ENCODE assay signal across 8 cellular contexts in genomic region chr12:52307836-52308806, GRCh38. TPM values are rescaled to one million over a fixed set of nuclear protein-coding genes. Genes with fewer than 3 reads are reported as not detected.
A peak's percentile ranks its signal among the peaks of the same experiment; 100 is the strongest.
DNase-seq lines count a peak whose midpoint lies in the region; ATAC-seq, FAIRE-seq and TF ChIP-seq lines count a peak whose summit lies in the region.

No MANE protein-coding gene starts in this region.

- peaks cover 7% of the 10 kb centered on the region for H3K4me1 ChIP-seq in HUES64 (ENCODE audit: insufficient read depth, low read length)
- no peaks in the 10 kb centered on the region for H3K4me1 ChIP-seq in endothelial cell of umbilical vein (ENCODE audit: control insufficient read depth, extremely low read depth, insufficient read depth, low read length)
- H3K4me1 ChIP-seq in mesendoderm (ENCODE audit: control insufficient read depth, low read depth, low read length), result no peaks in the 10 kb centered on the region

- no peak overlapping the region for H2BK5ac ChIP-seq in mesendoderm (ENCODE audit: low read length)

- H3K79me1 ChIP-seq in mesendoderm (ENCODE audit: low read length), result no peaks in the 10 kb centered on the region

- no TSS peak for BruUV-seq in endothelial cell of umbilical vein (replicated peaks; lab: Mats Ljungman, UMichigan)

- H3K4me2 ChIP-seq in endothelial cell of umbilical vein (ENCODE audit: insufficient read depth, low read length), result peak overlapping the region; percentile 63
- H3K4me2 ChIP-seq in mesendoderm (ENCODE audit: low read length), result peak overlapping the region; percentile 49

- no peaks in the 10 kb centered on the region for H3K9me3 Mint-ChIP-seq in activated CD4-positive, alpha-beta T cell treated with anti-CD3 and anti-CD28 coated beads, Interleukin-2, amount 10 ng/mL, durations not matched to agents 24 days and 14 days
- no peaks in the 10 kb centered on the region for H3K9me3 Mint-ChIP-seq in stimulated activated naive B cell treated with anti-CD40 and anti-IgM and Interleukin-4, amounts not matched to agents 10 μg/mL and 1 μg/mL and 100 μg/mL, for 72 hours

- H4K8ac ChIP-seq in mesendoderm (ENCODE audit: low read depth, low read length), result no peak overlapping the region

- peaks cover 21% of the 10 kb centered on the region for H3K4me1 Mint-ChIP-seq in activated CD4-positive, alpha-beta T cell treated with anti-CD3 and anti-CD28 coated beads, Interleukin-2, amount 10 ng/mL, durations not matched to agents 24 days and 14 days
- H3K4me1 Mint-ChIP-seq in stimulated activated naive B cell treated with anti-CD40 and anti-IgM and Interleukin-4, amounts not matched to agents 10 μg/mL and 1 μg/mL and 100 μg/mL, for 72 hours, result peaks cover 5 to 18% of the 10 kb centered on the region in 2 donors

- no peak for TF ChIP-seq POLR2A in endothelial cell of umbilical vein (IDR thresholded peaks at IDR 0.05; ENCODE audit: low read depth, low read length)

- peaks cover 63% of the 10 kb centered on the region for H3K27me3 Mint-ChIP-seq in activated CD4-positive, alpha-beta T cell treated with anti-CD3 and anti-CD28 coated beads, Interleukin-2, amount 10 ng/mL, durations not matched to agents 24 days and 14 days
- peaks cover 67 to 76% of the 10 kb centered on the region in 2 donors for H3K27me3 Mint-ChIP-seq in stimulated activated naive B cell treated with anti-CD40 and anti-IgM and Interleukin-4, amounts not matched to agents 10 μg/mL and 1 μg/mL and 100 μg/mL, for 72 hours

- H2AK5ac ChIP-seq in mesendoderm (ENCODE audit: low read length), result no peak overlapping the region

- H3K4ac ChIP-seq in mesendoderm (ENCODE audit: low read depth, low read length), result no peak overlapping the region

- H3K4me3 ChIP-seq in BJ (ENCODE audit: low read depth, low read length) (peak overlapping the region; percentile 42), HUES64 (ENCODE audit: low read length) (peak overlapping the region; percentile 58), endothelial cell of umbilical vein (replicated peaks in 1 of 3; ENCODE audit: insufficient read depth in 1 of 3, low read depth in 1 of 3, low read length in 3 of 3) (no peak overlapping the region), mesendoderm (ENCODE audit: low read length) (peak overlapping the region; percentile 24)

- H3K23ac ChIP-seq in mesendoderm (ENCODE audit: low read length), result no peak overlapping the region

- no peak for FAIRE-seq in endothelial cell of umbilical vein (lab: Jason Lieb, UNC)

- no peak overlapping the region for H3K27ac Mint-ChIP-seq in activated CD4-positive, alpha-beta T cell treated with anti-CD3 and anti-CD28 coated beads, Interleukin-2, amount 10 ng/mL, durations not matched to agents 24 days and 14 days
- H3K27ac Mint-ChIP-seq in stimulated activated naive B cell treated with anti-CD40 and anti-IgM and Interleukin-4, amounts not matched to agents 10 μg/mL and 1 μg/mL and 100 μg/mL, for 72 hours, result no peak overlapping the region

- peak overlapping the region; percentile 74 for H2AFZ ChIP-seq in endothelial cell of umbilical vein (ENCODE audit: low read depth, low read length)

- TF ChIP-seq CTCF in BJ (IDR thresholded peaks at IDR 0.05; ENCODE audit: insufficient read depth, low read depth, low read length), result peak; percentile 21; the same call in 1 of the 2 replicates
- peak in 1 of 2 donors; percentile 12 for TF ChIP-seq CTCF in endothelial cell of umbilical vein (IDR thresholded peaks at IDR 0.05; ENCODE audit: extremely low read depth in 1 of 2, insufficient read depth in 1 of 2, low read depth in 1 of 2, low read length in 2 of 2)

- intact Hi-C loops in activated CD4-positive, alpha-beta T cell treated with anti-CD3 and anti-CD28 coated beads, Interleukin-2, amount 10 ng/mL, durations not matched to agents 24 days and 14 days (cut with micrococcal nuclease), result no loop called here
- intact Hi-C loops in endothelial cell of umbilical vein (cut with micrococcal nuclease), result no loop called here

- no peak overlapping the region for H2BK15ac ChIP-seq in mesendoderm (replicated peaks; ENCODE audit: low read depth)

- no peaks in the 10 kb centered on the region for H3K79me2 ChIP-seq in endothelial cell of umbilical vein (ENCODE audit: control insufficient read depth, insufficient read depth, low read length)
- H3K79me2 ChIP-seq in mesendoderm (ENCODE audit: control insufficient read depth, insufficient read depth, low read length), result no peaks in the 10 kb centered on the region

- peaks cover 3% of the 10 kb centered on the region for H3K36me3 Mint-ChIP-seq in activated CD4-positive, alpha-beta T cell treated with anti-CD3 and anti-CD28 coated beads, Interleukin-2, amount 10 ng/mL, durations not matched to agents 24 days and 14 days (ENCODE audit: low read depth)
- H3K36me3 Mint-ChIP-seq in stimulated activated naive B cell treated with anti-CD40 and anti-IgM and Interleukin-4, amounts not matched to agents 10 μg/mL and 1 μg/mL and 100 μg/mL, for 72 hours, result no peaks in the 10 kb centered on the region

- H3K9ac ChIP-seq in HUES64 (ENCODE audit: low read depth, low read length) (peak overlapping the region; percentile 57), endothelial cell of umbilical vein (replicated peaks; ENCODE audit: extremely low read depth, insufficient read depth, low read length) (no peak overlapping the region), mesendoderm (ENCODE audit: low read length) (peak overlapping the region; percentile 43)

- H3K18ac ChIP-seq in mesendoderm (ENCODE audit: low read length), result no peak overlapping the region

- WGBS in HUES64, result 9% methylated on average over 70 of the region's 71 CpGs
- no CpG with 5 or more reads among the region's 71 CpGs for WGBS in mesendoderm (ENCODE audit: extremely low coverage, insufficient coverage, low lambda C conversion rate)

- H3K9me1 ChIP-seq in endothelial cell of umbilical vein (replicated peaks; ENCODE audit: control insufficient read depth, extremely low read depth, insufficient read depth, low read length), result no peaks in the 10 kb centered on the region

- H4K20me1 ChIP-seq in endothelial cell of umbilical vein (replicated peaks; ENCODE audit: control insufficient read depth, extremely low read depth, insufficient read depth, low read length), result no peaks in the 10 kb centered on the region

- H3K56ac ChIP-seq in mesendoderm (ENCODE audit: low read length), result peak overlapping the region; percentile 72

- dilution Hi-C loops in endothelial cell of umbilical vein (cut with MboI; ENCODE audit: extremely low pct_ligation_motif_present, low sequenced_read_pairs), result no loop called here

- H3K36me3 ChIP-seq in BJ (ENCODE audit: control insufficient read depth, insufficient read depth, low read length) (no peaks in the 10 kb centered on the region), HUES64 (ENCODE audit: insufficient read depth, low read length) (no peaks in the 10 kb centered on the region), endothelial cell of umbilical vein (ENCODE audit: control insufficient read depth in 2 of 2, extremely low read depth in 1 of 2, insufficient read depth in 2 of 2, low read length in 2 of 2) (no peaks in the 10 kb centered on the region), mesendoderm (ENCODE audit: control insufficient read depth, insufficient read depth, low read length) (no peaks in the 10 kb centered on the region)

- no peak for DNase-seq in BJ (ENCODE audit: low read depth)
- peak; percentile 83 for DNase-seq in activated CD4-positive, alpha-beta T cell treated with anti-CD3 and anti-CD28 coated beads, Interleukin-2, amount 10 ng/mL, durations not matched to agents 24 days and 14 days
- DNase-seq in endothelial cell of umbilical vein (ENCODE audit: low read depth, low spot score), result peak; percentile 13
- peak; percentile 77 for DNase-seq in mesendoderm
- DNase-seq in stimulated activated naive B cell treated with anti-CD40 and anti-IgM and Interleukin-4, amounts not matched to agents 10 μg/mL and 1 μg/mL and 100 μg/mL, for 72 hours, result no peak

- ATAC-seq in stimulated activated naive B cell treated with anti-CD40 and anti-IgM and Interleukin-4, amounts not matched to agents 10 μg/mL and 1 μg/mL and 100 μg/mL, for 72 hours (replicated peaks), result peak; percentile 68 to 73
- ATAC-seq in GM18870 (IDR thresholded peaks at IDR 0.05; ENCODE audit: unreplicated experiment) (no peak), HG03460 (IDR thresholded peaks at IDR 0.05; ENCODE audit: unreplicated experiment) (no peak)

- H2BK120ac ChIP-seq in mesendoderm (ENCODE audit: low read depth, low read length), result no peak overlapping the region

- CTCF ChIA-PET in BJ (lab: Yijun Ruan, JAX), result interaction anchor here (0.8 to 5.3 kb wide), 9 partner anchors 10 to 94 kb away, joined by 3 to 32 read pairs (median 5); no protein-coding TSS in a partner anchor
- CTCF ChIA-PET in endothelial cell of umbilical vein (lab: Charles Lee), result interaction anchor here (0.8 to 2.3 kb wide), 16 partner anchors 8 to 572 kb away, joined by 3 to 14 read pairs (median 4); partner anchors contain the start of gene KRT83

- H3K9me3 ChIP-seq in HUES64 (ENCODE audit: insufficient read depth, low read depth, low read length) (no peaks in the 10 kb centered on the region), endothelial cell of umbilical vein (replicated peaks; ENCODE audit: control insufficient read depth, insufficient read depth, low read length) (no peaks in the 10 kb centered on the region)

- no peak overlapping the region for H4K5ac ChIP-seq in mesendoderm (ENCODE audit: low read length)

- H3K27ac ChIP-seq in HUES64 (ENCODE audit: low read depth, low read length), result no peak overlapping the region
- H3K27ac ChIP-seq in endothelial cell of umbilical vein (ENCODE audit: insufficient read depth, low read depth, low read length), result no peak overlapping the region
- no peak overlapping the region for H3K27ac ChIP-seq in mesendoderm (ENCODE audit: low read depth, low read length)

- POLR2A ChIA-PET in BJ (lab: Charles Lee), result interaction anchor here (0.7 kb wide), 1 partner anchor 19 kb away, joined by 3 read pairs; no protein-coding TSS in a partner anchor
- POLR2A ChIA-PET in endothelial cell of umbilical vein (lab: Charles Lee), result no interaction called here

- peak overlapping the region; percentile 73 for H3K4me3 Mint-ChIP-seq in activated CD4-positive, alpha-beta T cell treated with anti-CD3 and anti-CD28 coated beads, Interleukin-2, amount 10 ng/mL, durations not matched to agents 24 days and 14 days
- peak overlapping the region; percentile 40 to 58 for H3K4me3 Mint-ChIP-seq in stimulated activated naive B cell treated with anti-CD40 and anti-IgM and Interleukin-4, amounts not matched to agents 10 μg/mL and 1 μg/mL and 100 μg/mL, for 72 hours

- H3K27me3 ChIP-seq in BJ (ENCODE audit: control insufficient read depth, insufficient read depth, low read length) (no peaks in the 10 kb centered on the region; the same call in 1 of the 2 replicates), HUES64 (ENCODE audit: insufficient read depth, low read length) (peaks cover 52% of the 10 kb centered on the region), endothelial cell of umbilical vein (ENCODE audit: control insufficient read depth in 2 of 2, insufficient read depth in 2 of 2, low read length in 2 of 2) (peaks cover 59 to 62% of the 10 kb centered on the region in 2 experiments), mesendoderm (ENCODE audit: insufficient read depth, low read length, poor library complexity) (peaks cover 8% of the 10 kb centered on the region)

RNA-seq across cellular contexts. Expression of gene KRT83, which starts 13.1 kb away (rescaled TPM):
- polyA plus RNA-seq in BJ (2011; rRNA removed) (0.07 and 0.10 TPM in 2 replicates), endothelial cell of umbilical vein (not detected in 2 replicates)
- not detected in 2 replicates for polyA minus RNA-seq in BJ (2011; rRNA and poly(A)+ RNA removed)
- polyA plus RNA-seq in HUES64 (2013, experiment 1 of 2), result not detected
- polyA plus RNA-seq in HUES64 (2013, experiment 2 of 2), result not detected
- not detected in 2 replicates for total RNA-seq in activated CD4-positive, alpha-beta T cell treated with anti-CD3 and anti-CD28 coated beads, Interleukin-2, amount 10 ng/mL, durations not matched to agents 24 days and 14 days
- not detected in 2 replicates for total RNA-seq in endothelial cell of umbilical vein
- polyA plus RNA-seq in endothelial cell of umbilical vein (2011; cell fraction: cytosol; rRNA removed), result not detected in 2 replicates
- not detected in 2 replicates for polyA plus RNA-seq in endothelial cell of umbilical vein (2011; cell fraction: nucleus; rRNA removed)
- polyA plus RNA-seq in endothelial cell of umbilical vein (2012), result not detected in 2 replicates
- polyA minus RNA-seq in endothelial cell of umbilical vein, result not detected in 2 replicates
- 1.0 TPM for polyA minus RNA-seq in endothelial cell of umbilical vein (2011; cell fraction: cytosol; rRNA and poly(A)+ RNA removed)
- polyA minus RNA-seq in endothelial cell of umbilical vein (2011; cell fraction: nucleus; rRNA and poly(A)+ RNA removed), result not detected in 2 replicates
- not detected for polyA plus RNA-seq in mesendoderm (2013, experiment 1 of 2)
- polyA plus RNA-seq in mesendoderm (2013, experiment 2 of 2), result not detected

RNA-seq across cellular contexts. Expression of gene KRT81, which starts 16.8 kb away (rescaled TPM):
- polyA plus RNA-seq in BJ (2011; rRNA removed) (15.7 and 24.7 TPM in 2 replicates), endothelial cell of umbilical vein (not detected in 2 replicates)
- 6.8 TPM in 2 replicates for polyA minus RNA-seq in BJ (2011; rRNA and poly(A)+ RNA removed)
- polyA plus RNA-seq in HUES64 (2013, experiment 1 of 2), result not detected
- not detected for polyA plus RNA-seq in HUES64 (2013, experiment 2 of 2)
- total RNA-seq in activated CD4-positive, alpha-beta T cell treated with anti-CD3 and anti-CD28 coated beads, Interleukin-2, amount 10 ng/mL, durations not matched to agents 24 days and 14 days, result not detected in 2 replicates
- total RNA-seq in endothelial cell of umbilical vein, result not detected in 2 replicates
- not detected in 2 replicates for polyA plus RNA-seq in endothelial cell of umbilical vein (2011; cell fraction: cytosol; rRNA removed)
- polyA plus RNA-seq in endothelial cell of umbilical vein (2011; cell fraction: nucleus; rRNA removed), result not detected in 2 replicates
- polyA plus RNA-seq in endothelial cell of umbilical vein (2012), result not detected in 2 replicates
- not detected in 2 replicates for polyA minus RNA-seq in endothelial cell of umbilical vein
- not detected for polyA minus RNA-seq in endothelial cell of umbilical vein (2011; cell fraction: cytosol; rRNA and poly(A)+ RNA removed)
- not detected in 2 replicates for polyA minus RNA-seq in endothelial cell of umbilical vein (2011; cell fraction: nucleus; rRNA and poly(A)+ RNA removed)
- polyA plus RNA-seq in mesendoderm (2013, experiment 1 of 2), result not detected
- not detected for polyA plus RNA-seq in mesendoderm (2013, experiment 2 of 2)

RNA-seq across cellular contexts. Expression of gene KRT86, which starts 33.7 kb away (rescaled TPM):
- polyA plus RNA-seq in BJ (2011; rRNA removed) (1.5 and 2.5 TPM in 2 replicates), endothelial cell of umbilical vein (not detected in 2 replicates)
- polyA minus RNA-seq in BJ (2011; rRNA and poly(A)+ RNA removed), result 0.41 and 1.1 TPM in 2 replicates
- polyA plus RNA-seq in HUES64 (2013, experiment 1 of 2), result not detected
- not detected for polyA plus RNA-seq in HUES64 (2013, experiment 2 of 2)
- total RNA-seq in activated CD4-positive, alpha-beta T cell treated with anti-CD3 and anti-CD28 coated beads, Interleukin-2, amount 10 ng/mL, durations not matched to agents 24 days and 14 days, result 0.44 and 0.64 TPM in 2 replicates
- not detected in 2 replicates for total RNA-seq in endothelial cell of umbilical vein
- polyA plus RNA-seq in endothelial cell of umbilical vein (2011; cell fraction: cytosol; rRNA removed), result not detected in 2 replicates
- polyA plus RNA-seq in endothelial cell of umbilical vein (2011; cell fraction: nucleus; rRNA removed), result 0.06 TPM in 1 of 2 replicates, not detected in the other
- not detected in 2 replicates for polyA plus RNA-seq in endothelial cell of umbilical vein (2012)
- not detected in 2 replicates for polyA minus RNA-seq in endothelial cell of umbilical vein
- polyA minus RNA-seq in endothelial cell of umbilical vein (2011; cell fraction: cytosol; rRNA and poly(A)+ RNA removed), result 1.2 TPM
- not detected in 2 replicates for polyA minus RNA-seq in endothelial cell of umbilical vein (2011; cell fraction: nucleus; rRNA and poly(A)+ RNA removed)
- 0.01 TPM for polyA plus RNA-seq in mesendoderm (2013, experiment 1 of 2)
- polyA plus RNA-seq in mesendoderm (2013, experiment 2 of 2), result 0.03 TPM

RNA-seq across cellular contexts. Expression of gene KRT85, which starts 59.2 kb away (rescaled TPM):
- polyA plus RNA-seq in BJ (2011; rRNA removed) (not detected in 2 replicates), endothelial cell of umbilical vein (not detected in 2 replicates)
- polyA minus RNA-seq in BJ (2011; rRNA and poly(A)+ RNA removed), result not detected in 2 replicates
- not detected for polyA plus RNA-seq in HUES64 (2013, experiment 1 of 2)
- polyA plus RNA-seq in HUES64 (2013, experiment 2 of 2), result not detected
- not detected in 2 replicates for total RNA-seq in activated CD4-positive, alpha-beta T cell treated with anti-CD3 and anti-CD28 coated beads, Interleukin-2, amount 10 ng/mL, durations not matched to agents 24 days and 14 days
- total RNA-seq in endothelial cell of umbilical vein, result not detected in 2 replicates
- polyA plus RNA-seq in endothelial cell of umbilical vein (2011; cell fraction: cytosol; rRNA removed), result not detected in 2 replicates
- not detected in 2 replicates for polyA plus RNA-seq in endothelial cell of umbilical vein (2011; cell fraction: nucleus; rRNA removed)
- not detected in 2 replicates for polyA plus RNA-seq in endothelial cell of umbilical vein (2012)
- polyA minus RNA-seq in endothelial cell of umbilical vein, result not detected in 2 replicates
- not detected for polyA minus RNA-seq in endothelial cell of umbilical vein (2011; cell fraction: cytosol; rRNA and poly(A)+ RNA removed)
- not detected in 2 replicates for polyA minus RNA-seq in endothelial cell of umbilical vein (2011; cell fraction: nucleus; rRNA and poly(A)+ RNA removed)
- polyA plus RNA-seq in mesendoderm (2013, experiment 1 of 2), result not detected
- not detected for polyA plus RNA-seq in mesendoderm (2013, experiment 2 of 2)

Comparison
In these comparisons a context has a peak if more than half of its experiments do, and no peak if none do; other contexts are left out.
1. DNase-seq: peak in activated CD4-positive, alpha-beta T cell treated with anti-CD3 and anti-CD28 coated beads, Interleukin-2, amount 10 ng/mL, durations not matched to agents 24 days and 14 days (single experiment), endothelial cell of umbilical vein (single experiment) and mesendoderm (single experiment); none in BJ (single experiment) and stimulated activated naive B cell treated with anti-CD40 and anti-IgM and Interleukin-4, amounts not matched to agents 10 μg/mL and 1 μg/mL and 100 μg/mL, for 72 hours (single experiment).
2. H3K4me3 ChIP-seq: peak in BJ (single experiment), HUES64 (single experiment) and mesendoderm (single experiment); none in endothelial cell of umbilical vein (0 of 3).
3. ATAC-seq: peak in stimulated activated naive B cell treated with anti-CD40 and anti-IgM and Interleukin-4, amounts not matched to agents 10 μg/mL and 1 μg/mL and 100 μg/mL, for 72 hours (2 of 2); none in GM18870 (single experiment) and HG03460 (single experiment).